Comparison of ENCODE assay signal across 8 cellular contexts in the genomic region with DNA sequence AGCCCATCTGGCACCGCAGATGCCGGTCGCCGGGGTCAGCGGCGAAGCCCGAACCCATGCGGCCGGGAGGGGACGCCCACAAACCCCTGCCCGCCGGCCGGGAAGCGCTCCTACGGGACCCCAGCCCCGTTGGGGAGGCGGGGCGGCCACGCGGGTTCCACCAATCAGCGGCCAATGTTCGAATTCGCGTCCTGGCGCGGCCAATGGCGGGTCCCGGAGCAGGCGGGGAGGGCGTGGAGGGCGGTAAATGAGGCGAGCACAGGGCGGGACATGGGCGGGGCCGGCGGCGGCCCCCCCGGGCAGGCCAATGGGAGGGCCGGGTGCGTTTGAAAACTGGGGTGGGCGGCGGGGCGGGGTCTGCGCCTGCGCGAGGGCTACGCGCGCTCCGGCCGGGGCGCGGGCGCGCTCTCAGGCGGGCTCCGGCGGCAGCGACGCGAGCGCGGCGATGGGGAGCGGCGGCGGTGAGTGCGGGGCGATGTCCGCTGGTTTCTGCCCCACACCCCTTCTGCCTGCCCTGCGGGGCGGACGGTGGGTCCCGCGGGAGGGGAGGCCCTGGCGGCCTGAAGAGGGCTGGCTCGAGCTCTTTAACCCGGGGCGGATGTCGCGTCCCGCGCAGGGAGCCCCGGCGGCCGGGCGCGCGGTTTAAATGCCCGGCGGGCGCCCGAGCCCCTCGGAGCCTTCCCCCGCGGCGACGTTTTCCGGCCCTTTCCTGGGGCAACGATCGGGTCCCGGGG. TPM values are rescaled to one million over a fixed set of nuclear protein-coding genes. Genes with fewer than 3 reads are reported as not detected.
A peak's percentile ranks its signal among the peaks of the same experiment; 100 is the strongest.
DNase-seq lines count a peak whose midpoint lies in the region; ATAC-seq, FAIRE-seq and TF ChIP-seq lines count a peak whose summit lies in the region.

A gene with protein sequence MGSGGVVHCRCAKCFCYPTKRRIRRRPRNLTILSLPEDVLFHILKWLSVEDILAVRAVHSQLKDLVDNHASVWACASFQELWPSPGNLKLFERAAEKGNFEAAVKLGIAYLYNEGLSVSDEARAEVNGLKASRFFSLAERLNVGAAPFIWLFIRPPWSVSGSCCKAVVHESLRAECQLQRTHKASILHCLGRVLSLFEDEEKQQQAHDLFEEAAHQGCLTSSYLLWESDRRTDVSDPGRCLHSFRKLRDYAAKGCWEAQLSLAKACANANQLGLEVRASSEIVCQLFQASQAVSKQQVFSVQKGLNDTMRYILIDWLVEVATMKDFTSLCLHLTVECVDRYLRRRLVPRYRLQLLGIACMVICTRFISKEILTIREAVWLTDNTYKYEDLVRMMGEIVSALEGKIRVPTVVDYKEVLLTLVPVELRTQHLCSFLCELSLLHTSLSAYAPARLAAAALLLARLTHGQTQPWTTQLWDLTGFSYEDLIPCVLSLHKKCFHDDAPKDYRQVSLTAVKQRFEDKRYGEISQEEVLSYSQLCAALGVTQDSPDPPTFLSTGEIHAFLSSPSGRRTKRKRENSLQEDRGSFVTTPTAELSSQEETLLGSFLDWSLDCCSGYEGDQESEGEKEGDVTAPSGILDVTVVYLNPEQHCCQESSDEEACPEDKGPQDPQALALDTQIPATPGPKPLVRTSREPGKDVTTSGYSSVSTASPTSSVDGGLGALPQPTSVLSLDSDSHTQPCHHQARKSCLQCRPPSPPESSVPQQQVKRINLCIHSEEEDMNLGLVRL (plus strand): TSS at position 411 of the 734 bp plus-strand sequence. CDS start 35 bp downstream, at position 446.

- no peaks in the 10 kb centered on the region for H3K9me3 Mint-ChIP-seq in astrocyte (ENCODE audit: unreplicated experiment)

- H3K4me3 Mint-ChIP-seq in astrocyte (ENCODE audit: unreplicated experiment) = peak within 1 kb of the TSS; percentile 86

- H3K9me3 ChIP-seq in astrocyte (ENCODE audit: insufficient read depth, low read depth, low read length) (no peaks in the 10 kb centered on the region), aorta (ENCODE audit: control insufficient read depth, low read length) (no peaks in the 10 kb centered on the region)

- ATAC-seq in GM18505 (IDR thresholded peaks at IDR 0.05; ENCODE audit: unreplicated experiment) (peak; percentile 77), HG02943 (IDR thresholded peaks at IDR 0.05; ENCODE audit: low read depth, unreplicated experiment) (peak; percentile 67), aorta (ENCODE audit: low FRiP score) (peak; percentile 97)

- H3K9ac ChIP-seq in astrocyte (ENCODE audit: low read length) (peak within 1 kb of the TSS; percentile 86), rectal smooth muscle tissue (ENCODE audit: low read length) (peak within 1 kb of the TSS; percentile 34)

- H3K4me1 Mint-ChIP-seq in astrocyte (ENCODE audit: low read depth, unreplicated experiment) = peaks cover 6% of the 10 kb centered on the region

- peaks cover 20% of the 10 kb centered on the region for H3K27me3 Mint-ChIP-seq in astrocyte (ENCODE audit: low read depth, unreplicated experiment)

- peak within 1 kb of the TSS; percentile 100 for H2AFZ ChIP-seq in astrocyte (ENCODE audit: low read depth, low read length)

- DNase-seq in NCI-H187 treated with DMSO at 0.1 percent for 48 hours (lab: John Stamatoyannopoulos, UW) (peak; percentile 84), T-helper 22 cell (ENCODE audit: low read depth) (peak; percentile 94), astrocyte (ENCODE audit: low read depth) (peak; percentile 81), hepatic stellate cell (ENCODE audit: low spot score) (peak; percentile 99), aorta (peak; percentile 98 to 99)

- H3K27ac Mint-ChIP-seq in astrocyte (ENCODE audit: unreplicated experiment) = no peak within 1 kb of the TSS

- peaks cover 6% of the 10 kb centered on the region for H3K36me3 ChIP-seq in astrocyte (ENCODE audit: insufficient read depth, low read length)
- H3K36me3 ChIP-seq in rectal smooth muscle tissue (ENCODE audit: control insufficient read depth, insufficient read depth, low read length) = peaks cover 4% of the 10 kb centered on the region
- H3K36me3 ChIP-seq in aorta (ENCODE audit: control insufficient read depth in 1 of 2, insufficient read depth in 2 of 2, low read length in 1 of 2) = no peaks in the 10 kb centered on the region

- peaks cover 15% of the 10 kb centered on the region for H4K20me1 ChIP-seq in astrocyte (ENCODE audit: insufficient read depth, low read length)

- TF ChIP-seq CTCF in astrocyte (IDR thresholded peaks at IDR 0.05; ENCODE audit: insufficient read depth, low read depth, low read length) = no peak

- H3K4me1 ChIP-seq in astrocyte (ENCODE audit: insufficient read depth, low read length) (peaks cover 11% of the 10 kb centered on the region), rectal smooth muscle tissue (ENCODE audit: control insufficient read depth, insufficient read depth, low read length) (no peaks in the 10 kb centered on the region), aorta (ENCODE audit: control insufficient read depth in 1 of 2, insufficient read depth in 2 of 2, low read length in 2 of 2) (no peaks in the 10 kb centered on the region)

- H3K27me3 ChIP-seq in astrocyte (ENCODE audit: insufficient read depth, low read length) = no peaks in the 10 kb centered on the region
- H3K27me3 ChIP-seq in rectal smooth muscle tissue (ENCODE audit: control insufficient read depth, insufficient read depth, low read length) = no peaks in the 10 kb centered on the region
- H3K27me3 ChIP-seq in aorta (ENCODE audit: control insufficient read depth in 1 of 2, insufficient read depth in 2 of 2, low read length in 1 of 2) = no peaks in the 10 kb centered on the region

- peak within 1 kb of the TSS; percentile 93 for H3K4me2 ChIP-seq in astrocyte (ENCODE audit: low read length)

- H3K79me2 ChIP-seq in astrocyte (ENCODE audit: insufficient read depth, low read length) = peaks cover 45% of the 10 kb centered on the region

- H3K4me3 ChIP-seq in astrocyte (ENCODE audit: insufficient read depth, low read depth, low read length) = peak within 1 kb of the TSS; percentile 80
- H3K4me3 ChIP-seq in rectal smooth muscle tissue (ENCODE audit: low read length) = peak within 1 kb of the TSS; percentile 80
- peak within 1 kb of the TSS; percentile 54 to 61 for H3K4me3 ChIP-seq in aorta (ENCODE audit: low read length in 2 of 2)

- intact Hi-C loops in aorta (cut with DNase I) = loop anchor here in 1 of 2 donors (2.0 to 5.0 kb wide), 2 partner anchors 73 to 88 kb away; partner anchors contain the start of gene ABCA3

- 0% methylated on average over 58 to 102 of the region's 102 CpGs for WGBS in aorta, 2 donors

- H3K27ac ChIP-seq in astrocyte (ENCODE audit: low read depth, low read length) (peak within 1 kb of the TSS; percentile 68), rectal smooth muscle tissue (ENCODE audit: low read depth, low read length) (peak within 1 kb of the TSS; percentile 58), aorta (ENCODE audit: low read depth in 1 of 2, low read length in 2 of 2) (no peak within 1 kb of the TSS)

- H3K36me3 Mint-ChIP-seq in astrocyte (ENCODE audit: low read depth, unreplicated experiment) = peaks cover 2% of the 10 kb centered on the region

- peak; percentile 75 for TF ChIP-seq POLR2A in GM18505 (IDR thresholded peaks at IDR 0.05; ENCODE audit: borderline replicate concordance, extremely low read depth, insufficient read depth, insufficient read length)

- FAIRE-seq in astrocyte (lab: Jason Lieb, UNC) = no peak

RNA-seq across cellular contexts. Expression of the gene that starts here (rescaled TPM):
- total RNA-seq in astrocyte = 5.5 and 6.4 TPM in 2 replicates
- 1 to 10 TPM in 1 of 2 donors, under 1 TPM in 1; 0.91 to 3.6 TPM for total RNA-seq in aorta
- polyA plus RNA-seq in aorta = under 1 TPM; 0.33 to 0.75 TPM

Comparison
In these comparisons a context has a peak if more than half of its experiments do, and no peak if none do; other contexts are left out.
1. H3K27ac ChIP-seq: peak in astrocyte (single experiment) and rectal smooth muscle tissue (single experiment); none in aorta (0 of 2).
2. Peak in every context shown above with its lines, with median percentiles within 50 percentile points of each other: ATAC-seq, DNase-seq and H3K4me3 ChIP-seq.